ENCODE assay signal across 6 cellular contexts in the genomic region with DNA sequence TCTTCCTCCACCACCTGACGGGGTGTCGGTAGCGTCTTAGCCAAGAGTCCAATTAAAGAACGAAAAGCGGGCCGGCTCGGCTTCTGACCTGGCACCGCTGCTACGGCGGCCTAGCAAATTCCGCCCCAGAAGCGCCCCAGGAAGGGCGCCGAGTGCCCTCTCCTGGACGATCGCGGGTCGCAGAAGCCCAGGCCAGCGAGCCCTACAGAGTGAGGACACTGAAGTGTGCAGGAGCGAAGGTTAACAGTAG. TPM values are rescaled to one million over a fixed set of nuclear protein-coding genes. Genes with fewer than 3 reads are reported as not detected.
DNase-seq lines count a peak whose midpoint lies in the region; ATAC-seq and TF ChIP-seq lines count a peak whose summit lies in the region.

No MANE protein-coding gene starts in this region.

- H3K27me3 ChIP-seq in iPS DF 6.9 (ENCODE audit: control insufficient read depth, insufficient read depth, low read length): no peaks in the 10 kb centered on the region

- H3K4me1 ChIP-seq in iPS DF 6.9 (ENCODE audit: control insufficient read depth, insufficient read depth, low read length) (peaks cover 8% of the 10 kb centered on the region), urinary bladder (ENCODE audit: insufficient read depth) (no peaks in the 10 kb centered on the region)

- no peak for TF ChIP-seq CTCF in RWPE1 (conservative IDR thresholded peaks at IDR 0.05; ENCODE audit: low read depth)

- no CpG with 5 or more reads among the region's 20 CpGs for WGBS in iPS DF 6.9 (ENCODE audit: insufficient coverage, insufficient read length)
- under 1% methylated on average over 20 of the region's 20 CpGs for whole genome bisulfite sequencing in urinary bladder

- H3K9me3 ChIP-seq in iPS DF 6.9 (ENCODE audit: control insufficient read depth, insufficient read depth, low read length): no peaks in the 10 kb centered on the region

- ATAC-seq in GM21526 (IDR thresholded peaks at IDR 0.05; ENCODE audit: low FRiP score, unreplicated experiment): peak; percentile 11

- POLR2A ChIA-PET in RWPE1 (lab: Yijun Ruan, JAX; ENCODE audit: low non-redundant PET): no interaction called here

- CTCF ChIA-PET in RWPE1 (lab: Yijun Ruan, JAX): no interaction called here

- DNase-seq in RWPE1 (ENCODE audit: low spot score): no peak
- DNase-seq in iPS DF 6.9 (ENCODE audit: low read depth, low spot score): no peak
- no peak for DNase-seq in activated CD4-positive, CD25-positive, alpha-beta regulatory T cell (lab: John Stamatoyannopoulos, UW)
- no peak for DNase-seq in SHP77 (lab: John Stamatoyannopoulos, UW)

- H3K36me3 ChIP-seq in iPS DF 6.9 (ENCODE audit: control insufficient read depth, insufficient read depth, low read length) (peaks cover 11% of the 10 kb centered on the region), urinary bladder (ENCODE audit: insufficient read depth) (no peaks in the 10 kb centered on the region)

- H3K4me3 ChIP-seq in iPS DF 6.9 (ENCODE audit: low read length): peak overlapping the region; percentile 74; the same call in 1 of the 2 replicates
- peak overlapping the region; percentile 94 for H3K4me3 ChIP-seq in urinary bladder (ENCODE audit: low read depth, low read length)

- H3K27ac ChIP-seq in RWPE1 (peak overlapping the region; percentile 93), iPS DF 6.9 (ENCODE audit: low read length) (no peak overlapping the region), urinary bladder (ENCODE audit: low read depth) (peak overlapping the region; percentile 48)

RNA-seq across cellular contexts. Expression of a gene that starts 1.1 kb away (rescaled TPM):
- 7.1 TPM for total RNA-seq in urinary bladder
- 25.9 TPM for polyA plus RNA-seq in urinary bladder

RNA-seq across cellular contexts. Expression of a gene that starts 12.3 kb away (rescaled TPM):
- not detected for total RNA-seq in urinary bladder
- 0.09 TPM for polyA plus RNA-seq in urinary bladder

RNA-seq across cellular contexts. Expression of a gene that starts 25.6 kb away (rescaled TPM):
- total RNA-seq in urinary bladder: 0.53 TPM
- 21.2 TPM for polyA plus RNA-seq in urinary bladder

RNA-seq across cellular contexts. Expression of a gene that starts 28.6 kb away (rescaled TPM):
- total RNA-seq in urinary bladder: 9.6 TPM
- polyA plus RNA-seq in urinary bladder: 25.3 TPM

RNA-seq across cellular contexts. Expression of a gene that starts 28.8 kb away (rescaled TPM):
- 13.7 TPM for total RNA-seq in urinary bladder
- 49.2 TPM for polyA plus RNA-seq in urinary bladder
